In the genomic region with DNA sequence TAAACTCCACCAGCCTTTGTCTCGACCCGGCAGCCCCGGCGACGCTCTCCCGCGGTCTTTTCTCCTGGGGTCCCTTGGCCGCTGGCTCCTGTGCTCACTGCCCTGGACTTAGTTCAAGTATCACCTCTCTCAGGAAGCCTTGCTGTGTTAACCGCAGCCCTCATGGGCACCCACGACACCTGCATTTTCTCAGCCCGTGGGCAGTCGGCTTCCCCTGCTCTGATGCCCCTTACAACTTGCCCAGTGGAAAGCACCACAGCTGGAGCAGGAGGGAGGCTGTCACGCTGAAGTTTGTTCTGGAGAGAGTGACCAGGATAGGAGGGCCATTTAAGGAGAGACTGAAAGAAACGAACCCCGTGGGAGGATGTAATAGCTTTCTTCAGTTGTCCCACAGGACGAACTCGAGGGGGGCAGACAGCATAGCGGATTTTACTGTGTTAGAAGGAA, we compare ENCODE assay signal across 1 cellular context.
TF ChIP-seq lines count a peak whose summit lies in the region.

No MANE protein-coding gene starts in this region.

TF ChIP-seq in HepG2, 621 proteins besides CTCF, POLR2A, EP300 and RAD21 (continued from another document and continues in another):
- TF ChIP-seq, protein P1, sequence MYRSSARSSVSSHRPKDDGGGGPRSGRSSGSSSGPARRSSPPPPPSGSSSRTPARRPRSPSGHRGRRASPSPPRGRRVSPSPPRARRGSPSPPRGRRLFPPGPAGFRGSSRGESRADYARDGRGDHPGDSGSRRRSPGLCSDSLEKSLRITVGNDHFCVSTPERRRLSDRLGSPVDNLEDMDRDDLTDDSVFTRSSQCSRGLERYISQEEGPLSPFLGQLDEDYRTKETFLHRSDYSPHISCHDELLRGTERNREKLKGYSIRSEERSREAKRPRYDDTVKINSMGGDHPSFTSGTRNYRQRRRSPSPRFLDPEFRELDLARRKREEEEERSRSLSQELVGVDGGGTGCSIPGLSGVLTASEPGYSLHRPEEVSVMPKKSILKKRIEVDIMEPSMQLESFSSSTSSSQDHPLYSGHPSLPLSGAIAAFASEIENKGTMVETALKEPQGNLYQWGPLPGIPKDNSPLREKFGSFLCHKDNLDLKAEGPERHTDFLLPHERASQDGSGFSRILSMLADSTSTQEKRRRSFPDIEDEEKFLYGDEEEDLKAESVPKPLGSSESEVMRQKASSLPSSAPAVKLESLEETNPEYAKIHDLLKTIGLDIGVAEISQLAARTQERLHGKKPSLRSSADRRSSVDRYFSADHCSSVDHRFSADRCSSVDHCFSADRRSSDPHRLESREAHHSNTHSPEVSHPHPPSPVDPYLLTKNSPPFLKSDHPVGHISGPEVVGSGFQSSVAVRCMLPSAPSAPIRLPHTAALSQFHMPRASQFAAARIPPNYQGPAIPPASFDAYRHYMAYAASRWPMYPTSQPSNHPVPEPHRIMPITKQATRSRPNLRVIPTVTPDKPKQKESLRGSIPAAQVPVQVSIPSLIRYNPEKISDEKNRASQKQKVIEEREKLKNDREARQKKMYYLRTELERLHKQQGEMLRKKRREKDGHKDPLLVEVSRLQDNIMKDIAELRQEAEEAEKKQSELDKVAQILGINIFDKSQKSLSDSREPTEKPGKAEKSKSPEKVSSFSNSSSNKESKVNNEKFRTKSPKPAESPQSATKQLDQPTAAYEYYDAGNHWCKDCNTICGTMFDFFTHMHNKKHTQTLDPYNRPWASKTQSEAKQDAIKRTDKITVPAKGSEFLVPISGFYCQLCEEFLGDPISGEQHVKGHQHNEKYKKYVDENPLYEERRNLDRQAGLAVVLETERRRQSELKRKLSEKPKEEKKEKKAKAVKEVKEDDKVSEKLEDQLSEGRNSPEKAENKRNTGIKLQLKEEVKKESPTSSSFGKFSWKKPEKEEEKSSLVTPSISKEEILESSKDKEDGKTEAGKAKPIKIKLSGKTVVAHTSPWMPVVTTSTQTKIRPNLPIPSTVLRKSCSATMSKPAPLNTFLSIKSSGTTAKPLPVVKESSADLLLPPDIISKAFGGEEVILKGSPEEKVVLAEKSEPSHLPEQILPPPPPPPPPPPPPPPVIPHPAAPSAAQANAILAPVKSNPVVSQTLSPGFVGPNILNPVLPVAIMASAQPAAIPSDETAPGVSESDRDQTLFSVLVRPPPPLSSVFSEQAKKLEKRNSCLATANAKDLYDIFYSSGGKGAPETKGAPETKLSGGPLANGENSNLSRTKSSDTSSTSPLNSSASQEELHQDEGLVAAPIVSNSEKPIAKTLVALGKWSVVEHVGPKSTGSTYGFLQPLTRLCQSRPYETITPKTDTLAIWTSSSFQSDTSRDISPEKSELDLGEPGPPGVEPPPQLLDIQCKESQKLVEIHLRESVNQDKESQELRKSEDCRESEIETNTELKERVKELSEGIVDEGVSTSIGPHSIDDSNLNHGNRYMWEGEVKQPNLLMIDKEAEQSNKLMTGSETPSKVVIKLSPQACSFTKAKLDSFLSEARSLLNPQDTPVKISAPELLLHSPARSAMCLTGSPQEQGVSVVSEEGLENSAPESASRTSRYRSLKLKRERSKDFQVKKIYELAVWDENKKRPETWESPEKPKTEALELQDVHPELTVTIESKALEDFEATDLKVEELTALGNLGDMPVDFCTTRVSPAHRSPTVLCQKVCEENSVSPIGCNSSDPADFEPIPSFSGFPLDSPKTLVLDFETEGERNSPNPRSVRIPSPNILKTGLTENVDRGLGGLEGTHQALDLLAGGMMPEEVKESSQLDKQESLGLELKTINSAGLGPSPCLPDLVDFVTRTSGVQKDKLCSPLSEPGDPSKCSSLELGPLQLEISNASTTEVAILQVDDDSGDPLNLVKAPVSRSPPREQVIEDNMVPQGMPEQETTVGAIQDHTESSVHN (CRISPR knock-in tag; IDR thresholded peaks at IDR 0.05): no peak
- TF ChIP-seq ZNF230 (CRISPR knock-in tag; IDR thresholded peaks at IDR 0.05) (no peak), ZNF678 (CRISPR knock-in tag; IDR thresholded peaks at IDR 0.05) (0 out of 2 replicates have a peak, but pooled peaks have one; percentile 45), ZFP36L1 (CRISPR knock-in tag; IDR thresholded peaks at IDR 0.05) (no peak), ZEB1 (IDR thresholded peaks at IDR 0.05; ENCODE audit: insufficient replicate concordance, low read depth) (peak; percentile 75), ZSCAN20 (CRISPR knock-in tag; IDR thresholded peaks at IDR 0.05; ENCODE audit: borderline replicate concordance) (no peak), PHF5A (CRISPR knock-in tag; IDR thresholded peaks at IDR 0.05; ENCODE audit: low read depth, unreplicated experiment) (peak; percentile 10), RXRB (CRISPR knock-in tag; IDR thresholded peaks at IDR 0.05; ENCODE audit: borderline replicate concordance) (0 out of 2 replicates have a peak, but pooled peaks have one; percentile 5), ZNF737 (CRISPR knock-in tag; IDR thresholded peaks at IDR 0.05; ENCODE audit: borderline replicate concordance) (peak; percentile 90; the same call in 1 of the 2 replicates), ZNF510 (CRISPR knock-in tag; IDR thresholded peaks at IDR 0.05; ENCODE audit: low read depth) (no peak; the same call in 1 of the 2 replicates), SKI (IDR thresholded peaks at IDR 0.05; ENCODE audit: partially characterized antibody) (peak; percentile 10), SCMH1 (CRISPR knock-in tag; IDR thresholded peaks at IDR 0.05; ENCODE audit: borderline replicate concordance) (no peak), PRMT3 (CRISPR knock-in tag; IDR thresholded peaks at IDR 0.05; ENCODE audit: borderline replicate concordance, low read depth) (no peak), SOX6 (IDR thresholded peaks at IDR 0.05) (no peak), SOX6 (CRISPR knock-in tag; IDR thresholded peaks at IDR 0.05) (no peak; the same call in 1 of the 2 replicates), NR2F2 (IDR thresholded peaks at IDR 0.05; ENCODE audit: borderline replicate concordance, low read depth) (no peak), MTF1 (CRISPR knock-in tag; IDR thresholded peaks at IDR 0.05) (peak; percentile 16; the same call in 1 of the 2 replicates), ASH2L (IDR thresholded peaks at IDR 0.05; ENCODE audit: insufficient read length, low read depth, low read length) (peak; percentile 41), NFYB (CRISPR knock-in tag; IDR thresholded peaks at IDR 0.05) (no peak), ESRRA (CRISPR knock-in tag; IDR thresholded peaks at IDR 0.05; ENCODE audit: low read depth) (0 out of 2 replicates have a peak, but pooled peaks have one; percentile 2), ATM (IDR thresholded peaks at IDR 0.05; ENCODE audit: borderline replicate concordance) (no peak)
- TF ChIP-seq, protein P2, sequence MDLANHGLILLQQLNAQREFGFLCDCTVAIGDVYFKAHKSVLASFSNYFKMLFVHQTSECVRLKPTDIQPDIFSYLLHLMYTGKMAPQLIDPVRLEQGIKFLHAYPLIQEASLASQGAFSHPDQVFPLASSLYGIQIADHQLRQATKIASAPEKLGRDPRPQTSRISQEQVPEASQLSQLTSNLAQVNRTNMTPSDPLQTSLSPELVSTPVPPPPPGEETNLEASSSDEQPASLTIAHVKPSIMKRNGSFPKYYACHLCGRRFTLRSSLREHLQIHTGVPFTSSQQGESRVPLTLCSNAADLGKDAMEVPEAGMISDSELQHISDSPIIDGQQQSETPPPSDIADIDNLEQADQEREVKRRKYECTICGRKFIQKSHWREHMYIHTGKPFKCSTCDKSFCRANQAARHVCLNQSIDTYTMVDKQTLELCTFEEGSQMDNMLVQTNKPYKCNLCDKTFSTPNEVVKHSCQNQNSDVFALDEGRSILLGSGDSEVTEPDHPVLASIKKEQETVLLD (CRISPR knock-in tag; IDR thresholded peaks at IDR 0.05; ENCODE audit: low read depth): no peak
- TF ChIP-seq, protein P3, sequence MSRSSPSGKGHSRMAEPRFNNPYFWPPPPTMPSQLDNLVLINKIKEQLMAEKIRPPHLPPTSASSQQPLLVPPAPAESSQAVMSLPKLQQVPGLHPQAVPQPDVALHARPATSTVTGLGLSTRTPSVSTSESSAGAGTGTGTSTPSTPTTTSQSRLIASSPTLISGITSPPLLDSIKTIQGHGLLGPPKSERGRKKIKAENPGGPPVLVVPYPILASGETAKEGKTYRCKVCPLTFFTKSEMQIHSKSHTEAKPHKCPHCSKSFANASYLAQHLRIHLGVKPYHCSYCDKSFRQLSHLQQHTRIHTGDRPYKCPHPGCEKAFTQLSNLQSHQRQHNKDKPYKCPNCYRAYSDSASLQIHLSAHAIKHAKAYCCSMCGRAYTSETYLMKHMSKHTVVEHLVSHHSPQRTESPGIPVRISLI (CRISPR knock-in tag; IDR thresholded peaks at IDR 0.05; ENCODE audit: borderline replicate concordance): no peak
- TF ChIP-seq, protein P4, sequence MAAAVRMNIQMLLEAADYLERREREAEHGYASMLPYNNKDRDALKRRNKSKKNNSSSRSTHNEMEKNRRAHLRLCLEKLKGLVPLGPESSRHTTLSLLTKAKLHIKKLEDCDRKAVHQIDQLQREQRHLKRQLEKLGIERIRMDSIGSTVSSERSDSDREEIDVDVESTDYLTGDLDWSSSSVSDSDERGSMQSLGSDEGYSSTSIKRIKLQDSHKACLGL (CRISPR knock-in tag; IDR thresholded peaks at IDR 0.05): peak; percentile 6; the same call in 1 of the 2 replicates
- TF ChIP-seq, protein P5, sequence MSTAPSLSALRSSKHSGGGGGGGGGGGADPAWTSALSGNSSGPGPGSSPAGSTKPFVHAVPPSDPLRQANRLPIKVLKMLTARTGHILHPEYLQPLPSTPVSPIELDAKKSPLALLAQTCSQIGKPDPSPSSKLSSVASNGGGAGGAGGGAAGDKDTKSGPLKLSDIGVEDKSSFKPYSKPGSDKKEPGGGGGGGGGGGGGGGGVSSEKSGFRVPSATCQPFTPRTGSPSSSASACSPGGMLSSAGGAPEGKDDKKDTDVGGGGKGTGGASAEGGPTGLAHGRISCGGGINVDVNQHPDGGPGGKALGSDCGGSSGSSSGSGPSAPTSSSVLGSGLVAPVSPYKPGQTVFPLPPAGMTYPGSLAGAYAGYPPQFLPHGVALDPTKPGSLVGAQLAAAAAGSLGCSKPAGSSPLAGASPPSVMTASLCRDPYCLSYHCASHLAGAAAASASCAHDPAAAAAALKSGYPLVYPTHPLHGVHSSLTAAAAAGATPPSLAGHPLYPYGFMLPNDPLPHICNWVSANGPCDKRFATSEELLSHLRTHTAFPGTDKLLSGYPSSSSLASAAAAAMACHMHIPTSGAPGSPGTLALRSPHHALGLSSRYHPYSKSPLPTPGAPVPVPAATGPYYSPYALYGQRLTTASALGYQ (CRISPR knock-in tag; IDR thresholded peaks at IDR 0.05): no peak
- TF ChIP-seq, protein P6, sequence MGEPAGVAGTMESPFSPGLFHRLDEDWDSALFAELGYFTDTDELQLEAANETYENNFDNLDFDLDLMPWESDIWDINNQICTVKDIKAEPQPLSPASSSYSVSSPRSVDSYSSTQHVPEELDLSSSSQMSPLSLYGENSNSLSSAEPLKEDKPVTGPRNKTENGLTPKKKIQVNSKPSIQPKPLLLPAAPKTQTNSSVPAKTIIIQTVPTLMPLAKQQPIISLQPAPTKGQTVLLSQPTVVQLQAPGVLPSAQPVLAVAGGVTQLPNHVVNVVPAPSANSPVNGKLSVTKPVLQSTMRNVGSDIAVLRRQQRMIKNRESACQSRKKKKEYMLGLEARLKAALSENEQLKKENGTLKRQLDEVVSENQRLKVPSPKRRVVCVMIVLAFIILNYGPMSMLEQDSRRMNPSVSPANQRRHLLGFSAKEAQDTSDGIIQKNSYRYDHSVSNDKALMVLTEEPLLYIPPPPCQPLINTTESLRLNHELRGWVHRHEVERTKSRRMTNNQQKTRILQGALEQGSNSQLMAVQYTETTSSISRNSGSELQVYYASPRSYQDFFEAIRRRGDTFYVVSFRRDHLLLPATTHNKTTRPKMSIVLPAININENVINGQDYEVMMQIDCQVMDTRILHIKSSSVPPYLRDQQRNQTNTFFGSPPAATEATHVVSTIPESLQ (CRISPR knock-in tag; conservative IDR thresholded peaks at IDR 0.05): no peak
- TF ChIP-seq, protein P7, sequence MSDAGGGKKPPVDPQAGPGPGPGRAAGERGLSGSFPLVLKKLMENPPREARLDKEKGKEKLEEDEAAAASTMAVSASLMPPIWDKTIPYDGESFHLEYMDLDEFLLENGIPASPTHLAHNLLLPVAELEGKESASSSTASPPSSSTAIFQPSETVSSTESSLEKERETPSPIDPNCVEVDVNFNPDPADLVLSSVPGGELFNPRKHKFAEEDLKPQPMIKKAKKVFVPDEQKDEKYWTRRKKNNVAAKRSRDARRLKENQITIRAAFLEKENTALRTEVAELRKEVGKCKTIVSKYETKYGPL (CRISPR knock-in tag; IDR thresholded peaks at IDR 0.05): no peak
- TF ChIP-seq, protein P8, sequence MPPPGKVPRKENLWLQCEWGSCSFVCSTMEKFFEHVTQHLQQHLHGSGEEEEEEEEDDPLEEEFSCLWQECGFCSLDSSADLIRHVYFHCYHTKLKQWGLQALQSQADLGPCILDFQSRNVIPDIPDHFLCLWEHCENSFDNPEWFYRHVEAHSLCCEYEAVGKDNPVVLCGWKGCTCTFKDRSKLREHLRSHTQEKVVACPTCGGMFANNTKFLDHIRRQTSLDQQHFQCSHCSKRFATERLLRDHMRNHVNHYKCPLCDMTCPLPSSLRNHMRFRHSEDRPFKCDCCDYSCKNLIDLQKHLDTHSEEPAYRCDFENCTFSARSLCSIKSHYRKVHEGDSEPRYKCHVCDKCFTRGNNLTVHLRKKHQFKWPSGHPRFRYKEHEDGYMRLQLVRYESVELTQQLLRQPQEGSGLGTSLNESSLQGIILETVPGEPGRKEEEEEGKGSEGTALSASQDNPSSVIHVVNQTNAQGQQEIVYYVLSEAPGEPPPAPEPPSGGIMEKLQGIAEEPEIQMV (CRISPR knock-in tag; IDR thresholded peaks at IDR 0.05; ENCODE audit: low read depth): 0 out of 2 replicates have a peak, but pooled peaks have one; percentile 15
- TF ChIP-seq, protein P9, sequence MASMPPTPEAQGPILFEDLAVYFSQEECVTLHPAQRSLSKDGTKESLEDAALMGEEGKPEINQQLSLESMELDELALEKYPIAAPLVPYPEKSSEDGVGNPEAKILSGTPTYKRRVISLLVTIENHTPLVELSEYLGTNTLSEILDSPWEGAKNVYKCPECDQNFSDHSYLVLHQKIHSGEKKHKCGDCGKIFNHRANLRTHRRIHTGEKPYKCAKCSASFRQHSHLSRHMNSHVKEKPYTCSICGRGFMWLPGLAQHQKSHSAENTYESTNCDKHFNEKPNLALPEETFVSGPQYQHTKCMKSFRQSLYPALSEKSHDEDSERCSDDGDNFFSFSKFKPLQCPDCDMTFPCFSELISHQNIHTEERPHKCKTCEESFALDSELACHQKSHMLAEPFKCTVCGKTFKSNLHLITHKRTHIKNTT (CRISPR knock-in tag; IDR thresholded peaks at IDR 0.05): no peak
